17 cellular contexts compared by ENCODE assay signal in the genomic region with DNA sequence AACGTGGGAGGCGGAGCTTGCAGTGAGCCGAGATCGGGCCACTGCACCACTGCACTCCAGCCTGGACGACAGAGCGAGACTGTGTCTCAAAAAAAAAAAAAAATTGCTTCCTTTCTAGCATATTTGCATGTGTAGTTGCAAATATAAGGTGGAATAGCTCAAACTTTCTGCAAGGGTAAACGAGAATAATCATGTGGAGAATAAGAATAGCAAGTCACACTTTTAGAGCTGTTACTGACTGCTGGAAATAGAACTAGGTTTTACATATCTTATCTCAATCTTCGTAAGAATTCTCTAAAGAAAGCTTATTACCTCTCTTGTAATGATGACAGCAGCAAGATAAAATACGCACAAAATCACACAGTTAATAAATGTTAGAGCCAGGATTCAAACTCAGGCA. TPM values are rescaled to one million over a fixed set of nuclear protein-coding genes. Genes with fewer than 3 reads are reported as not detected.
DNase-seq lines count a peak whose midpoint lies in the region; ATAC-seq, FAIRE-seq and TF ChIP-seq lines count a peak whose summit lies in the region.
"Had no signal": no experiment of that assay in that cellular context is flagged by ENCODE, and none has a peak within 500 bp of the region (broad histone marks: within the 10 kb centered on the region; RNA-seq: fewer than 3 reads in every experiment).

No MANE protein-coding gene starts in this region.

- no peaks in the 10 kb centered on the region for H3K27me3 ChIP-seq in Caco-2 (replicated peaks; ENCODE audit: control insufficient read depth, insufficient read depth, low read length)
- no peaks in the 10 kb centered on the region for H3K27me3 ChIP-seq in prostate gland (replicated peaks; ENCODE audit: insufficient read depth)
- H3K27me3 ChIP-seq: esophagus squamous epithelium, SJCRH30 had no signal

- H3K9me3 ChIP-seq in Caco-2 (no peaks in the 10 kb centered on the region), prostate gland (no peaks in the 10 kb centered on the region)
- H3K9me3 ChIP-seq: esophagus squamous epithelium, SJCRH30 had no signal

- DNase-seq in Caco-2 (no peak), GM19239 (ENCODE audit: insufficient read length, low spot score) (no peak), natural killer cell (no peak), DMS 273 treated with DMSO at 0.1 percent for 48 hours (lab: John Stamatoyannopoulos, UW) (no peak), prostate gland (ENCODE audit: low spot score) (no peak)
- no peak for DNase-seq in activated T-helper 1 cell treated with anti-CD3 and anti-CD28 coated beads, Interleukin-12 subunit alpha, Interleukin-12 subunit beta, Interleukin-2, Interleukin-4 antibody, amounts not matched to agents 30 ng/mL and 10 ng/mL and 1 ng/mL, durations not matched to agents 14 hours and 24 hours and 36 hours (ENCODE audit: low spot score)
- DNase-seq: activated CD8-positive, alpha-beta memory T cell treated with anti-CD3 and anti-CD28 coated beads, Interleukin-2, amount 50 U/mL, for 48 hours; aorta; dermis blood vessel endothelial cell; esophagus squamous epithelium; NCI-H1105; NCI-H2227 treated with DMSO at 0.1 percent for 48 hours; SJCRH30; trophoblast cell had no signal

- peaks cover 5% of the 10 kb centered on the region for H3K4me1 Mint-ChIP-seq in Caco-2 (ENCODE audit: low read depth, unreplicated experiment)
- H3K4me1 Mint-ChIP-seq in activated T-helper 1 cell treated with anti-CD3 and anti-CD28 coated beads, Interleukin-12 subunit alpha, Interleukin-12 subunit beta, Interleukin-2, Interleukin-4 antibody, amounts not matched to agents 30 ng/mL and 10 ng/mL and 1 ng/mL, durations not matched to agents 14 hours and 24 hours and 36 hours (ENCODE audit: low read depth) = peaks cover 21% of the 10 kb centered on the region
- H3K4me1 Mint-ChIP-seq in natural killer cell = peaks cover 14 to 20% of the 10 kb centered on the region in 2 donors

- intact Hi-C loops in Caco-2 (cut with micrococcal nuclease; ENCODE audit: unreplicated experiment) = no loop called here
- intact Hi-C loops in activated T-helper 1 cell treated with anti-CD3 and anti-CD28 coated beads, Interleukin-12 subunit alpha, Interleukin-12 subunit beta, Interleukin-2, Interleukin-4 antibody, amounts not matched to agents 30 ng/mL and 10 ng/mL and 1 ng/mL, durations not matched to agents 14 hours and 24 hours and 36 hours (cut with micrococcal nuclease) = loop anchor here (5.0 kb wide), 1 partner anchor 1029 kb away; a partner anchor contains a TSS
- intact Hi-C loops in natural killer cell (cut with micrococcal nuclease) = loop anchor here (10.0 kb wide), 1 partner anchor 78 kb away; a partner anchor contains a TSS
- intact Hi-C loops in prostate gland (cut with DNase I) = no loop called here

- CTCF ChIA-PET in Caco-2 (lab: Charles Lee) = interaction anchor here (0.6 kb wide), 1 partner anchor 9 kb away, joined by 3 read pairs; no protein-coding TSS in a partner anchor

- H3K4me3 Mint-ChIP-seq in Caco-2 (ENCODE audit: unreplicated experiment) (peak overlapping the region; percentile 94), natural killer cell (peak overlapping the region; percentile 47)
- H3K4me3 Mint-ChIP-seq in activated T-helper 1 cell treated with anti-CD3 and anti-CD28 coated beads, Interleukin-12 subunit alpha, Interleukin-12 subunit beta, Interleukin-2, Interleukin-4 antibody, amounts not matched to agents 30 ng/mL and 10 ng/mL and 1 ng/mL, durations not matched to agents 14 hours and 24 hours and 36 hours = peak overlapping the region; percentile 49
- H3K4me3 Mint-ChIP-seq: CD14-positive monocyte had no signal

- H3K4me3 ChIP-seq in Caco-2 (ENCODE audit: low read depth, low read length) (no peak overlapping the region), prostate gland (no peak overlapping the region)

- 86% methylated on average over 9 of the region's 9 CpGs for WGBS in prostate gland

- H3K9me3 Mint-ChIP-seq in Caco-2 (ENCODE audit: unreplicated experiment) (no peaks in the 10 kb centered on the region), natural killer cell (no peaks in the 10 kb centered on the region)
- H3K9me3 Mint-ChIP-seq in activated T-helper 1 cell treated with anti-CD3 and anti-CD28 coated beads, Interleukin-12 subunit alpha, Interleukin-12 subunit beta, Interleukin-2, Interleukin-4 antibody, amounts not matched to agents 30 ng/mL and 10 ng/mL and 1 ng/mL, durations not matched to agents 14 hours and 24 hours and 36 hours = no peaks in the 10 kb centered on the region

- H3K27ac ChIP-seq in prostate gland = no peak overlapping the region
- H3K27ac ChIP-seq: esophagus squamous epithelium, SJCRH30 had no signal

- no peak for TF ChIP-seq POLR2A in prostate gland (IDR thresholded peaks at IDR 0.05)

- H3K36me3 Mint-ChIP-seq in Caco-2 (ENCODE audit: insufficient read depth, unreplicated experiment) (peaks cover 44% of the 10 kb centered on the region), natural killer cell (peaks cover 7% of the 10 kb centered on the region)
- peaks cover 20% of the 10 kb centered on the region for H3K36me3 Mint-ChIP-seq in activated T-helper 1 cell treated with anti-CD3 and anti-CD28 coated beads, Interleukin-12 subunit alpha, Interleukin-12 subunit beta, Interleukin-2, Interleukin-4 antibody, amounts not matched to agents 30 ng/mL and 10 ng/mL and 1 ng/mL, durations not matched to agents 14 hours and 24 hours and 36 hours (ENCODE audit: low read depth)

- FAIRE-seq in GM19239 (lab: Jason Lieb, UNC) = peak; percentile 85
- FAIRE-seq: H1 had no signal

- ATAC-seq in natural killer cell (no peak), HG02798 (IDR thresholded peaks at IDR 0.05; ENCODE audit: poor library complexity, unreplicated experiment) (no peak)

- peaks cover 3% of the 10 kb centered on the region for H3K27me3 Mint-ChIP-seq in Caco-2 (ENCODE audit: insufficient read depth, unreplicated experiment)
- H3K27me3 Mint-ChIP-seq in activated T-helper 1 cell treated with anti-CD3 and anti-CD28 coated beads, Interleukin-12 subunit alpha, Interleukin-12 subunit beta, Interleukin-2, Interleukin-4 antibody, amounts not matched to agents 30 ng/mL and 10 ng/mL and 1 ng/mL, durations not matched to agents 14 hours and 24 hours and 36 hours (ENCODE audit: insufficient read depth) = peaks cover 6% of the 10 kb centered on the region
- H3K27me3 Mint-ChIP-seq in natural killer cell (ENCODE audit: low read depth in 2 of 2) = peaks cover 0 to 6% of the 10 kb centered on the region in 2 donors

- no peak for TF ChIP-seq CTCF in Caco-2 (IDR thresholded peaks at IDR 0.05; ENCODE audit: insufficient read depth in 1 of 2, low read depth in 1 of 2, low read length in 1 of 2, severe bottlenecking in 1 of 2, unreplicated experiment in 1 of 2)
- no peak for TF ChIP-seq CTCF in natural killer cell (IDR thresholded peaks at IDR 0.05)
- TF ChIP-seq CTCF in prostate gland (IDR thresholded peaks at IDR 0.05) = no peak

- H3K27ac Mint-ChIP-seq in Caco-2 (ENCODE audit: unreplicated experiment) (no peak overlapping the region), natural killer cell (no peak overlapping the region)
- no peak overlapping the region for H3K27ac Mint-ChIP-seq in activated T-helper 1 cell treated with anti-CD3 and anti-CD28 coated beads, Interleukin-12 subunit alpha, Interleukin-12 subunit beta, Interleukin-2, Interleukin-4 antibody, amounts not matched to agents 30 ng/mL and 10 ng/mL and 1 ng/mL, durations not matched to agents 14 hours and 24 hours and 36 hours

- H3K4me1 ChIP-seq in Caco-2 = no peaks in the 10 kb centered on the region; the same call in 1 of the 2 replicates
- H3K4me1 ChIP-seq in prostate gland (replicated peaks) = no peaks in the 10 kb centered on the region
- H3K4me1 ChIP-seq: SJCRH30 had no signal

- H3K36me3 ChIP-seq in Caco-2 (ENCODE audit: control insufficient read depth, insufficient read depth, low read length) = no peaks in the 10 kb centered on the region
- peaks cover 0 to 5% of the 10 kb centered on the region in 2 donors for H3K36me3 ChIP-seq in prostate gland

- POLR2A ChIA-PET in Caco-2 (lab: Charles Lee) = interaction anchor here (0.6 to 0.7 kb wide), 2 partner anchors 192 to 314 kb away, joined by 5 to 6 read pairs; no protein-coding TSS in a partner anchor

- TSS peak; percentile 24 for BruUV-seq in Caco-2 (replicated peaks; lab: Mats Ljungman, UMichigan)

RNA-seq across cellular contexts. Expression of a gene that starts 1.6 kb away (rescaled TPM):
- 18.8 and 24.3 TPM in 2 replicates for total RNA-seq in Caco-2 (2022)
- total RNA-seq in activated T-helper 1 cell treated with anti-CD3 and anti-CD28 coated beads, Interleukin-12 subunit alpha, Interleukin-12 subunit beta, Interleukin-2, Interleukin-4 antibody, amounts not matched to agents 30 ng/mL and 10 ng/mL and 1 ng/mL, durations not matched to agents 14 hours and 24 hours and 36 hours = 51.9 and 56.6 TPM in 2 replicates
- total RNA-seq in natural killer cell = 10 to 100 TPM; 25.2 to 32.1 (median 31.7) TPM
- 10 to 100 TPM; 25.4 to 37.7 TPM for total RNA-seq in prostate gland

RNA-seq across cellular contexts. Expression of a gene that starts 34.0 kb away (rescaled TPM):
- total RNA-seq in Caco-2 (2022) (0.32 TPM in 1 of 2 replicates, not detected in the other), natural killer cell (1 to 10 TPM in 1 of 3 donors, under 1 TPM in 2; 0.35 to 1.2 (median 0.36) TPM), prostate gland (10 to 100 TPM in 1 of 2 donors, 1 to 10 TPM in 1; 8.2 to 19.0 TPM)
- total RNA-seq in activated T-helper 1 cell treated with anti-CD3 and anti-CD28 coated beads, Interleukin-12 subunit alpha, Interleukin-12 subunit beta, Interleukin-2, Interleukin-4 antibody, amounts not matched to agents 30 ng/mL and 10 ng/mL and 1 ng/mL, durations not matched to agents 14 hours and 24 hours and 36 hours = 0.36 and 0.66 TPM in 2 replicates

Comparison
In these comparisons a context has a peak if more than half of its experiments do, and no peak if none do; other contexts are left out.
1. intact Hi-C loops: an anchor here in activated T-helper 1 cell treated with anti-CD3 and anti-CD28 coated beads, Interleukin-12 subunit alpha, Interleukin-12 subunit beta, Interleukin-2, Interleukin-4 antibody, amounts not matched to agents 30 ng/mL and 10 ng/mL and 1 ng/mL, durations not matched to agents 14 hours and 24 hours and 36 hours (5.0 kb wide) and natural killer cell (10.0 kb wide); none called in Caco-2 and prostate gland.